ENCODE assay signal across 8 cellular contexts in the genomic region with DNA sequence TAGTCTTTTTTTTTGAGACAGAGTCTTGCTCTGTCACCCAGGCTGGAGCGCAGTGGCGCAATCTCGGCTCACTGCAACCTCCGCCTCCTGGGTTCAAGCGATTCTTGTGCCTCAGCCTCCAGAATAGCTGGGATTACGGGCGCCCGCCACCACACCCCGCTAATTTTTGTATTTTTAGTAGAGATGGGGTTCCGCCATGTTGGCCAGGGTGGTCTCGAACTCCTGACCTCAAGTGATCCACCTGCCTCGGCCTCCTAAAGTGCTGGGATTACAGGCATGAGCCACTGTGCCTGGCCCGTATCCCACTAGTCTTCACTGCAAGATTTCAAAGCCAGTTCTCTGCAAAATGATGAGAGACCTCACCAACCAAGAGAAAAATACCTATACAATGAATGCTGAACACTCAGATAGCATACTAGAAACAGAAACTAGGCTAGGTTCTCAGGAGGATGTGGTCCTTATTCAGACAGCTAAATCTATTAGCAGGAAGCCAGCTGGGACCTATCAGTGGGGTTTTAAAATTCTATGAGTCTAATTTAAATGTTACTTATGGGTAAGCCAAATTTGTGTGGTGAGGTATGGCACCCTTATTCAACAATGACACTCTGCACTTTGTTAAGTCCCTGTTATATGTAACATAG.
DNase-seq lines count a peak whose midpoint lies in the region; ATAC-seq and TF ChIP-seq lines count a peak whose summit lies in the region.
"Not testable (repeated sequence)": the region's sequence is repeated elsewhere in the genome, so short reads cannot be mapped to it uniquely, and the experiment has no call there.

No MANE protein-coding gene starts in this region.

- not testable (repeated sequence) for BruUV-seq in OCI-LY7 (replicated peaks; lab: Mats Ljungman, UMichigan)

- H3K27ac Mint-ChIP-seq in activated naive CD8-positive, alpha-beta T cell treated with anti-CD3 and anti-CD28 coated beads for 36 hours: peak overlapping the region; percentile 80
- H3K27ac Mint-ChIP-seq in stimulated activated memory B cell treated with anti-CD40 and anti-IgM and Interleukin-4, amounts not matched to agents 10 μg/mL and 1 μg/mL and 100 μg/mL, for 72 hours: peak overlapping the region; percentile 80

- ATAC-seq in GM19025 (IDR thresholded peaks at IDR 0.05; ENCODE audit: low read depth, unreplicated experiment): peak; percentile 56
- peak; percentile 63 for ATAC-seq in GM21390 (IDR thresholded peaks at IDR 0.05; ENCODE audit: unreplicated experiment)
- peak; percentile 69 for ATAC-seq in HG02870 (IDR thresholded peaks at IDR 0.05; ENCODE audit: unreplicated experiment)
- peak; percentile 58 for ATAC-seq in HG03378 (IDR thresholded peaks at IDR 0.05; ENCODE audit: unreplicated experiment)
- peak; percentile 89 for ATAC-seq in stimulated activated memory B cell treated with anti-CD40 and anti-IgM and Interleukin-4, amounts not matched to agents 10 μg/mL and 1 μg/mL and 100 μg/mL, for 72 hours

- peak overlapping the region; percentile 50 for H3K4me3 Mint-ChIP-seq in activated naive CD8-positive, alpha-beta T cell treated with anti-CD3 and anti-CD28 coated beads for 36 hours
- H3K4me3 Mint-ChIP-seq in stimulated activated memory B cell treated with anti-CD40 and anti-IgM and Interleukin-4, amounts not matched to agents 10 μg/mL and 1 μg/mL and 100 μg/mL, for 72 hours: peak overlapping the region; percentile 68

- H3K4me2 ChIP-seq in OCI-LY7 (ENCODE audit: low read length): peak overlapping the region; percentile 71

- TF ChIP-seq CTCF in GM12865 (IDR thresholded peaks at IDR 0.05; ENCODE audit: insufficient read depth, low read depth, low read length, missing control alignments); OCI-LY7 (conservative IDR thresholded peaks at IDR 0.05; ENCODE audit: low read length): not testable (repeated sequence)

- POLR2A ChIA-PET in OCI-LY7 (lab: Charles Lee): interaction anchor here (0.8 to 6.6 kb wide), 7 partner anchors 7 to 109 kb away, joined by 3 to 110 read pairs (median 6); no protein-coding TSS in a partner anchor

- H2AFZ ChIP-seq in OCI-LY7 (ENCODE audit: low read length): not testable (repeated sequence)

- H3K79me2 ChIP-seq in OCI-LY7 (ENCODE audit: insufficient read depth, low read depth, low read length): not testable (repeated sequence)

- not testable (repeated sequence) for H3K9me2 ChIP-seq in OCI-LY7 (ENCODE audit: insufficient read depth, low read length)

- intact Hi-C loops in OCI-LY7 (cut with micrococcal nuclease; ENCODE audit: unreplicated experiment): loop anchor here (5.0 kb wide), 1 partner anchor 164 kb away; no protein-coding TSS in a partner anchor

- peaks cover 96% of the 10 kb centered on the region for H3K4me1 ChIP-seq in OCI-LY7 (ENCODE audit: insufficient read depth, low read length, poor library complexity, severe bottlenecking)

- peak overlapping the region; percentile 97 for H3K27ac ChIP-seq in OCI-LY7 (ENCODE audit: low read depth, low read length, poor library complexity, severe bottlenecking)

- not testable (repeated sequence) for H3K9me3 ChIP-seq in OCI-LY7 (ENCODE audit: low read length)

- H3K36me3 ChIP-seq in OCI-LY7 (ENCODE audit: insufficient read depth, low read length): not testable (repeated sequence)

- H3K9me3 Mint-ChIP-seq in activated naive CD8-positive, alpha-beta T cell treated with anti-CD3 and anti-CD28 coated beads for 36 hours; stimulated activated memory B cell treated with anti-CD40 and anti-IgM and Interleukin-4, amounts not matched to agents 10 μg/mL and 1 μg/mL and 100 μg/mL, for 72 hours: not testable (repeated sequence)

- DNase-seq in GM12865 (ENCODE audit: low read depth) (peak; percentile 93), OCI-LY7 (ENCODE audit: low spot score) (peak; percentile 91)
- not testable (repeated sequence) for DNase-seq in activated naive CD8-positive, alpha-beta T cell treated with anti-CD3 and anti-CD28 coated beads for 36 hours

- not testable (repeated sequence) for H4K20me1 ChIP-seq in OCI-LY7 (ENCODE audit: insufficient read depth, low read length)

- not testable (repeated sequence) for H3K27me3 Mint-ChIP-seq in activated naive CD8-positive, alpha-beta T cell treated with anti-CD3 and anti-CD28 coated beads for 36 hours; stimulated activated memory B cell treated with anti-CD40 and anti-IgM and Interleukin-4, amounts not matched to agents 10 μg/mL and 1 μg/mL and 100 μg/mL, for 72 hours

- not testable (repeated sequence) for H3K36me3 Mint-ChIP-seq in activated naive CD8-positive, alpha-beta T cell treated with anti-CD3 and anti-CD28 coated beads for 36 hours; stimulated activated memory B cell treated with anti-CD40 and anti-IgM and Interleukin-4, amounts not matched to agents 10 μg/mL and 1 μg/mL and 100 μg/mL, for 72 hours

- H3K4me3 ChIP-seq in GM12865 (ENCODE audit: low read depth, low read length) (peak overlapping the region; percentile 61), OCI-LY7 (ENCODE audit: low read depth, low read length, poor library complexity, severe bottlenecking) (peak overlapping the region; percentile 39)

- CTCF ChIA-PET in OCI-LY7 (lab: Charles Lee; ENCODE audit: unreplicated experiment): interaction anchor here (1.0 to 1.4 kb wide), 2 partner anchors 15 to 16 kb away, joined by 3 read pairs; no protein-coding TSS in a partner anchor

- H3K4me1 Mint-ChIP-seq in activated naive CD8-positive, alpha-beta T cell treated with anti-CD3 and anti-CD28 coated beads for 36 hours: peaks cover 22% of the 10 kb centered on the region
- H3K4me1 Mint-ChIP-seq in stimulated activated memory B cell treated with anti-CD40 and anti-IgM and Interleukin-4, amounts not matched to agents 10 μg/mL and 1 μg/mL and 100 μg/mL, for 72 hours: peaks cover 78% of the 10 kb centered on the region
